Comparison of ENCODE assay signal across 11 cellular contexts in the genomic region with DNA sequence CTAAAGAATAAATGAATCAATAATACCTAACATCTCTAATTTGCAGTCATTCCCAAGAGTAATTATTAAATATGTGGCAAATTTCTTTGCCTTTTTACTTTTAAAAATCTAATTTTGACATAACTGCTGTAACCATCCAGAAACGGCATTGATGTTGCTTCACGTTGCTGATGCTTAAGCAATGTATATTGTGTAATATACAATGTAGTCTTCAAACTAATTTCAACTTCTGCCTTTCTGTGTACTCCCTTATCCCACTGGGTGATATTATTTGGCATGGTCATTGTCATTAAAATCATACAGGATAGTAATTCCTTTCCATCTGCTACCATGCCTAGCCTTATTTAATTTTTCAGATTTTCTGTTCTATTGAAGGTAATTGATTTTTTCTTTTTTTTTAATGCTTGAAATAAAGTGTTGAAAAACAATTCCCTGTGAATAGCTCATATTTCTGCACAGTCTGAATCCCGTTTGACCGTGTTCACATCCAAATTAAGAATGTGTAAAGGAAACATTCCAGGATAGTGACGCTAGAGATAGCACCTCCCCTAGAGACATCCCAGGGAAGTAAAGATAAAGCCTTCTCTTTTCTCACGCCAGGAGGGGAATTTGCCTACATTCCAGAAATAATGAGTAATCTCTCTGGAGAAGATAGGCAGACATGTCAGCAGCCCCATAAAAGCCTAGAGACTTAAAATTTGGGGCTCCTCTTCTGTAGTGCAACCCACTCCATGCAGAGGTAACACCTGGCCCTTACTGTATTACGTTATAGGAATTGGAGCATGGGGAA. TPM values are rescaled to one million over a fixed set of nuclear protein-coding genes. Genes with fewer than 3 reads are reported as not detected.
DNase-seq lines count a peak whose midpoint lies in the region; ATAC-seq, FAIRE-seq and TF ChIP-seq lines count a peak whose summit lies in the region.
"Had no signal": no experiment of that assay in that cellular context is flagged by ENCODE, and none has a peak within 500 bp of the region (broad histone marks: within the 10 kb centered on the region; RNA-seq: fewer than 3 reads in every experiment).

No MANE protein-coding gene starts in this region.

- peaks cover 21% of the 10 kb centered on the region for H3K36me3 Mint-ChIP-seq in activated CD4-positive, alpha-beta T cell treated with anti-CD3 and anti-CD28 coated beads for 36 hours (ENCODE audit: low read depth)

- H3K9me3 ChIP-seq in A549 (no peaks in the 10 kb centered on the region), IMR-90 (ENCODE audit: control insufficient read depth, insufficient read depth, low read length) (no peaks in the 10 kb centered on the region), K562 (replicated peaks; ENCODE audit: control insufficient read depth, insufficient read depth, low read depth, low read length) (no peaks in the 10 kb centered on the region; the same call in 1 of the 2 replicates)
- H3K9me3 ChIP-seq: BE2C, psoas muscle had no signal

- peak overlapping the region; percentile 84 for H3K56ac ChIP-seq in IMR-90 (ENCODE audit: extremely low read depth, insufficient read depth, low read length)

- ATAC-seq in A549 (peak; percentile 87 to 90), IMR-90 (ENCODE audit: low read depth) (peak; percentile 76), K562 (peak; percentile 45), HG03108 (IDR thresholded peaks at IDR 0.05; ENCODE audit: unreplicated experiment) (no peak)
- no peak for ATAC-seq in activated CD4-positive, alpha-beta T cell treated with anti-CD3 and anti-CD28 coated beads for 36 hours

- peak overlapping the region; percentile 51; the same call in 1 of the 2 replicates for H3K9ac ChIP-seq in IMR-90 (ENCODE audit: low read depth, low read length)
- H3K9ac ChIP-seq in K562 (ENCODE audit: insufficient read depth in 1 of 2, low read depth in 2 of 2, low read length in 2 of 2): no peak overlapping the region

- no peak overlapping the region for H2AFZ ChIP-seq in IMR-90 (replicated peaks; ENCODE audit: low read length, poor library complexity)
- H2AFZ ChIP-seq in K562 (ENCODE audit: low read depth, low read length): no peak overlapping the region

- H4K91ac ChIP-seq in IMR-90 (ENCODE audit: insufficient read depth, low read depth, low read length): peak overlapping the region; percentile 94

- peak overlapping the region; percentile 87 for H2BK15ac ChIP-seq in IMR-90 (ENCODE audit: low read depth, low read length)

- peak; percentile 62 to 81; a peak in 2 of 5 replicates for TF ChIP-seq EP300 in A549 (IDR thresholded peaks at IDR 0.05)
- TF ChIP-seq EP300 in K562 (IDR thresholded peaks at IDR 0.05; ENCODE audit: low read length): no peak

- H3K9me3 Mint-ChIP-seq in activated CD4-positive, alpha-beta T cell treated with anti-CD3 and anti-CD28 coated beads for 36 hours (ENCODE audit: low read depth): no peaks in the 10 kb centered on the region

- intact Hi-C loops in IMR-90 (cut with micrococcal nuclease): loop anchor here (1.0 to 2.0 kb wide), 2 partner anchors 8 to 27 kb away; no protein-coding TSS in a partner anchor
- intact Hi-C loops in K562 (cut with micrococcal nuclease): no loop called here
- intact Hi-C loops in activated CD4-positive, alpha-beta T cell treated with anti-CD3 and anti-CD28 coated beads for 36 hours (cut with DNase I, micrococcal nuclease): no loop called here

- H4K5ac ChIP-seq in IMR-90 (ENCODE audit: low read depth, low read length): peak overlapping the region; percentile 98

- H2AK5ac ChIP-seq in IMR-90 (ENCODE audit: low read depth, low read length): peak overlapping the region; percentile 88; the same call in 1 of the 2 replicates

- peak overlapping the region; percentile 97 for H2BK20ac ChIP-seq in IMR-90 (ENCODE audit: low read depth, low read length)

- H3K27me3 Mint-ChIP-seq in activated CD4-positive, alpha-beta T cell treated with anti-CD3 and anti-CD28 coated beads for 36 hours: no peaks in the 10 kb centered on the region

- H3K4me1 Mint-ChIP-seq in activated CD4-positive, alpha-beta T cell treated with anti-CD3 and anti-CD28 coated beads for 36 hours: peaks cover 2% of the 10 kb centered on the region

- H3K4me2 ChIP-seq in A549 (peak overlapping the region; percentile 91), IMR-90 (ENCODE audit: low read depth, low read length) (peak overlapping the region; percentile 71; the same call in 1 of the 2 replicates), K562 (ENCODE audit: insufficient read depth, low read length) (no peak overlapping the region)

- BruUV-seq in IMR-90 (replicated peaks; lab: Mats Ljungman, UMichigan) (no TSS peak), K562 (replicated peaks; lab: Mats Ljungman, UMichigan) (no TSS peak)

- H3K4ac ChIP-seq in IMR-90 (ENCODE audit: low read depth, low read length): peak overlapping the region; percentile 93

- H3K23ac ChIP-seq in IMR-90 (ENCODE audit: low read depth, low read length): peak overlapping the region; percentile 95

- H2BK5ac ChIP-seq in IMR-90 (ENCODE audit: low read depth, low read length, poor library complexity, severe bottlenecking): peak overlapping the region; percentile 99

- peak overlapping the region; percentile 74 to 86 for H4K8ac ChIP-seq in IMR-90 (ENCODE audit: low read depth in 2 of 2, low read length in 2 of 2)

- in situ Hi-C loops in IMR-90 (cut with MboI; ENCODE audit: low sequenced_read_pairs): loop anchor here (25.0 kb wide), 1 partner anchor 678 kb away; a partner anchor contains a TSS
- in situ Hi-C loops in K562 (cut with MboI): no loop called here

- peak; percentile 45 to 88 for DNase-seq in A549 (ENCODE audit: low read depth in 1 of 2, low spot score in 1 of 2)
- DNase-seq in IMR-90: peak; percentile 93
- DNase-seq in K562 (ENCODE audit: extremely low read depth in 1 of 4, low spot score in 3 of 4): no peak
- peak; percentile 83 for DNase-seq in islet precursor cell
- no peak for DNase-seq in activated CD4-positive, alpha-beta T cell treated with anti-CD3 and anti-CD28 coated beads for 36 hours
- no peak for DNase-seq in activated CD8-positive, alpha-beta memory T cell treated with anti-CD3 and anti-CD28 coated beads, Interleukin-2, amount 50 U/mL, for 4 hours
- no peak for DNase-seq in T-helper 1 cell
- DNase-seq: BE2C, NCI-H82, psoas muscle had no signal

- peak overlapping the region; percentile 98 for H3K18ac ChIP-seq in IMR-90 (ENCODE audit: low read depth, low read length)

- H3K9me1 ChIP-seq in IMR-90 (ENCODE audit: insufficient read depth, low read length): 0 out of 2 replicates have a peak, but pooled peaks cover 2% of the 10 kb centered on the region
- H3K9me1 ChIP-seq in K562 (ENCODE audit: control insufficient read depth, insufficient read depth, low read length): no peaks in the 10 kb centered on the region

- H3K36me3 ChIP-seq in IMR-90 (ENCODE audit: control insufficient read depth, insufficient read depth, low read length) (peaks cover 4% of the 10 kb centered on the region), K562 (ENCODE audit: control insufficient read depth, insufficient read depth, low read length) (peaks cover 30% of the 10 kb centered on the region; the same call in 2 of the 3 replicates)

- no peaks in the 10 kb centered on the region for H3K27me3 ChIP-seq in IMR-90 (ENCODE audit: control insufficient read depth, insufficient read depth, low read length)
- H3K27me3 ChIP-seq in K562 (ENCODE audit: control insufficient read depth in 2 of 2, insufficient read depth in 2 of 2, low read length in 2 of 2): peaks cover under 1 to 1% of the 10 kb centered on the region in 2 experiments; a peak in 3 of 5 replicates
- H3K27me3 ChIP-seq: BE2C had no signal

- peak overlapping the region; percentile 0 for H2AK9ac ChIP-seq in IMR-90 (replicated peaks; ENCODE audit: low read depth, low read length, poor library complexity)

- H3K4me3 Mint-ChIP-seq in activated CD4-positive, alpha-beta T cell treated with anti-CD3 and anti-CD28 coated beads for 36 hours: no peak overlapping the region

- peaks cover 6 to 23% of the 10 kb centered on the region in 2 experiments; a peak in 3 of 4 replicates for H3K79me1 ChIP-seq in IMR-90 (ENCODE audit: low read depth in 1 of 2, low read length in 2 of 2)

- no peak for TF ChIP-seq CTCF in A549 (IDR thresholded peaks at IDR 0.05)
- TF ChIP-seq CTCF in IMR-90 (conservative IDR thresholded peaks at IDR 0.05; ENCODE audit: low read depth, low read length): no peak
- TF ChIP-seq CTCF in K562 (IDR thresholded peaks at IDR 0.05 in 2 of 3, conservative IDR thresholded peaks at IDR 0.05 in 1 of 3; ENCODE audit: insufficient read depth in 2 of 3, low read depth in 1 of 3, low read length in 3 of 3): no peak

- H3K27ac ChIP-seq in A549: peak overlapping the region; percentile 93 to 94
- H3K27ac ChIP-seq in IMR-90 (ENCODE audit: insufficient read depth, low read length): peak overlapping the region; percentile 76
- H3K27ac ChIP-seq in K562 (ENCODE audit: extremely low read depth, low read depth, low read length): no peak overlapping the region
- H3K27ac ChIP-seq: psoas muscle had no signal

- TF ChIP-seq POLR2A in A549 (IDR thresholded peaks at IDR 0.05; ENCODE audit: low read length): no peak
- TF ChIP-seq POLR2A in IMR-90 (IDR thresholded peaks at IDR 0.05; ENCODE audit: low read depth, low read length): peak; percentile 40; the same call in 1 of the 2 replicates
- no peak for TF ChIP-seq POLR2A in K562 (conservative IDR thresholded peaks at IDR 0.05)

- FAIRE-seq in A549 (lab: Jason Lieb, UNC) (peak; percentile 94), K562 (lab: Jason Lieb, UNC) (no peak)

- 0 out of 3 replicates have a peak, but pooled peaks cover 2% of the 10 kb centered on the region for H3K79me2 ChIP-seq in K562 (ENCODE audit: control insufficient read depth, insufficient read depth, low read length)

- WGBS in A549 (ENCODE audit: missing lambda C conversion rate): 1% methylated on average over 7 of the region's 7 CpGs
- WGBS in IMR-90 (ENCODE audit: extremely low coverage in 2 of 2, insufficient read length in 1 of 2), 2 experiments: no CpG with 5 or more reads among the region's 7 CpGs
- 43% methylated on average over 7 of the region's 7 CpGs for WGBS in K562 (ENCODE audit: insufficient coverage, low coverage, missing lambda C conversion rate)

- peaks cover 60% of the 10 kb centered on the region for H3K4me1 ChIP-seq in A549
- H3K4me1 ChIP-seq in IMR-90 (ENCODE audit: control insufficient read depth, insufficient read depth, low read length): peaks cover 7% of the 10 kb centered on the region
- no peaks in the 10 kb centered on the region for H3K4me1 ChIP-seq in K562 (replicated peaks in 1 of 2; ENCODE audit: control insufficient read depth in 2 of 2, insufficient read depth in 2 of 2, low read length in 2 of 2)
- H3K4me1 ChIP-seq: BE2C, psoas muscle had no signal

- dilution Hi-C loops in IMR-90 (cut with HindIII; ENCODE audit: low sequenced_read_pairs, unreplicated experiment): no loop called here

- peak overlapping the region; percentile 97 for H2BK120ac ChIP-seq in IMR-90 (ENCODE audit: low read depth, low read length)

- no peak for TF ChIP-seq RAD21 in A549 (conservative IDR thresholded peaks at IDR 0.05 in 1 of 2, IDR thresholded peaks at IDR 0.05 in 1 of 2)
- TF ChIP-seq RAD21 in IMR-90 (IDR thresholded peaks at IDR 0.05; ENCODE audit: low read length): no peak
- TF ChIP-seq RAD21 in K562 (CRISPR knock-in tag; conservative IDR thresholded peaks at IDR 0.05 in 1 of 2, IDR thresholded peaks at IDR 0.05 in 1 of 2): no peak

- H3K4me3 ChIP-seq in A549 (peak overlapping the region; percentile 26; the same call in 1 of the 3 replicates), IMR-90 (ENCODE audit: insufficient read depth, low read depth, low read length) (no peak overlapping the region), K562 (no peak overlapping the region)
- H3K4me3 ChIP-seq: psoas muscle had no signal

- H4K20me1 ChIP-seq in IMR-90 (ENCODE audit: insufficient read depth, low read length): no peaks in the 10 kb centered on the region
- no peaks in the 10 kb centered on the region for H4K20me1 ChIP-seq in K562 (replicated peaks; ENCODE audit: control insufficient read depth, insufficient read depth, low read length)

- H3K14ac ChIP-seq in IMR-90 (replicated peaks; ENCODE audit: low read depth, low read length): peak overlapping the region; percentile 85

- CTCF ChIA-PET in A549 (lab: Yijun Ruan, JAX): no interaction called here
- CTCF ChIA-PET in IMR-90 (lab: Yijun Ruan, JAX): no interaction called here
- CTCF ChIA-PET in K562 (lab: Yijun Ruan, JAX; ENCODE audit: low intra/inter-chr PET ratio): no interaction called here
- CTCF ChIA-PET in activated CD4-positive, alpha-beta T cell treated with anti-CD3 and anti-CD28 coated beads for 36 hours (lab: Charles Lee): interaction anchor here (1.0 kb wide), 1 partner anchor 15 kb away, joined by 3 read pairs; no protein-coding TSS in a partner anchor

- no peak overlapping the region for H3K27ac Mint-ChIP-seq in activated CD4-positive, alpha-beta T cell treated with anti-CD3 and anti-CD28 coated beads for 36 hours

- POLR2A ChIA-PET in A549 (lab: Yijun Ruan, JAX): interaction anchor here (2.3 kb wide), 1 partner anchor 9 kb away, joined by 6 read pairs; a partner anchor contains a TSS
- POLR2A ChIA-PET in IMR-90 (lab: Charles Lee; ENCODE audit: unreplicated experiment): interaction anchor here (0.6 to 1.0 kb wide), 2 partner anchors 9 to 14 kb away, joined by 3 read pairs; a partner anchor contains a TSS
- POLR2A ChIA-PET in K562 (lab: Yijun Ruan, JAX): no interaction called here
- POLR2A ChIA-PET in activated CD4-positive, alpha-beta T cell treated with anti-CD3 and anti-CD28 coated beads for 36 hours (lab: Charles Lee): no interaction called here

RNA-seq across cellular contexts. Expression of a gene that starts 8.6 kb away (rescaled TPM):
- polyA plus RNA-seq in A549 (2011; rRNA removed): 32.7 and 40.8 TPM in 2 replicates
- 18.8 and 21.4 TPM in 2 replicates for polyA plus RNA-seq in A549 (2012; cell fraction: cytosol; rRNA removed)
- 6.7 and 14.4 TPM in 2 replicates for polyA plus RNA-seq in A549 (2012; cell fraction: nucleus; rRNA removed)
- polyA plus RNA-seq in A549 (2017; fragmentation: RNase III; extraction: RNeasy Plus Mini Kit Qiagen cat#74134 plus additional on column Dnase treatment): 40.9 to 41.9 TPM (median 41.6 TPM) in 3 replicates
- 4.5 and 4.8 TPM in 2 replicates for polyA minus RNA-seq in A549 (2011; rRNA and poly(A)+ RNA removed)
- 16.7 and 20.6 TPM in 2 replicates for total RNA-seq in IMR-90 (2012; rRNA removed)
- 17.3 and 18.5 TPM in 2 replicates for polyA plus RNA-seq in IMR-90 (2012; rRNA removed)
- polyA plus RNA-seq in IMR-90 (2012; cell fraction: cytosol; rRNA removed): 14.6 and 28.6 TPM in 2 replicates
- 5.2 and 23.8 TPM in 2 replicates for polyA plus RNA-seq in IMR-90 (2012; cell fraction: nucleus; rRNA removed; ENCODE audit: low replicate concordance)
- total RNA-seq in K562 (2011; cell fraction: chromatin; rRNA removed; ENCODE audit: low replicate concordance): 8.1 and 22.4 TPM in 2 replicates
- 4.8 and 5.4 TPM in 2 replicates for total RNA-seq in K562 (2011; cell fraction: nucleolus; rRNA removed)
- 8.8 and 11.5 TPM in 2 replicates for total RNA-seq in K562 (2011; cell fraction: nucleoplasm; rRNA removed)
- total RNA-seq in K562 (2014; rRNA removed): 17.4 and 21.3 TPM in 2 replicates
- 25.5 and 31.8 TPM in 2 replicates for total RNA-seq in K562 (2014; rRNA removed; fragmentation: Illumina TruSeq; extraction: Trizol)
- 33.4 and 36.3 TPM in 2 replicates for total RNA-seq in K562 (2015; rRNA removed; fragmentation: Illumina TruSeq; extraction: Trizol)
- 23.2 and 25.4 TPM in 2 replicates for total RNA-seq in K562 (2021)
- polyA plus RNA-seq in K562 (2011; rRNA removed): 21.9 and 22.6 TPM in 2 replicates
- polyA plus RNA-seq in K562 (2011; cell fraction: cytosol; rRNA removed): 5.5 and 12.1 TPM in 2 replicates
- 25.6 and 39.2 TPM in 2 replicates for polyA plus RNA-seq in K562 (2011; cell fraction: nucleus; rRNA removed)
- 44.3 and 49.2 TPM in 2 replicates for polyA plus RNA-seq in K562 (2012)
- polyA plus RNA-seq in K562 (2014; fragmentation: Illumina TruSeq; extraction: Trizol): 39.1 and 48.0 TPM in 2 replicates
- polyA plus RNA-seq in K562 (2014; fragmentation: Nextera tagmentation; extraction: Ambion mirVana): 10 to 100 TPM; 23.2 to 27.6 TPM
- 23.3 and 30.3 TPM in 2 replicates for polyA plus RNA-seq in K562 (2014; rRNA removed)
- 12.2 and 17.3 TPM in 2 replicates for polyA minus RNA-seq in K562 (2011; rRNA and poly(A)+ RNA removed)
- 5.6 and 8.2 TPM in 2 replicates for polyA minus RNA-seq in K562 (2011; cell fraction: cytosol; rRNA and poly(A)+ RNA removed)
- 14.4 and 34.0 TPM in 2 replicates for polyA minus RNA-seq in K562 (2011; cell fraction: nucleus; rRNA and poly(A)+ RNA removed)
- 10 to 100 TPM in 1 of 2 experiments, 1 to 10 TPM in 1; 9.8 to 13.3 TPM for total RNA-seq in activated CD4-positive, alpha-beta T cell treated with anti-CD3 and anti-CD28 coated beads for 36 hours

RNA-seq across cellular contexts. Expression of a gene that starts 12.7 kb away (rescaled TPM):
- polyA plus RNA-seq in A549 (2011; rRNA removed) (11.7 and 13.6 TPM in 2 replicates), A549 (2017; fragmentation: RNase III; extraction: RNeasy Plus Mini Kit Qiagen cat#74134 plus additional on column Dnase treatment) (16.0 to 18.3 TPM (median 16.4 TPM) in 3 replicates), IMR-90 (2012; rRNA removed) (11.1 and 11.9 TPM in 2 replicates), K562 (2011; rRNA removed) (0.07 TPM in 2 replicates), K562 (2014; fragmentation: Illumina TruSeq; extraction: Trizol) (not detected in 2 replicates), K562 (2014; fragmentation: Nextera tagmentation; extraction: Ambion mirVana) (under 1 TPM; 0.04 to 0.38 TPM), K562 (2014; rRNA removed) (not detected in 2 replicates)
- 9.0 and 11.6 TPM in 2 replicates for polyA plus RNA-seq in A549 (2012; cell fraction: cytosol; rRNA removed)
- 7.1 and 9.3 TPM in 2 replicates for polyA plus RNA-seq in A549 (2012; cell fraction: nucleus; rRNA removed)
- polyA minus RNA-seq in A549 (2011; rRNA and poly(A)+ RNA removed): 2.8 and 3.9 TPM in 2 replicates
- total RNA-seq in IMR-90 (2012; rRNA removed) (5.3 and 6.6 TPM in 2 replicates), K562 (2014; rRNA removed) (not detected in 2 replicates), K562 (2014; rRNA removed; fragmentation: Illumina TruSeq; extraction: Trizol) (not detected in 2 replicates), K562 (2015; rRNA removed; fragmentation: Illumina TruSeq; extraction: Trizol) (not detected in 2 replicates), K562 (2021) (not detected in 2 replicates)
- polyA plus RNA-seq in IMR-90 (2012; cell fraction: cytosol; rRNA removed): 10.6 and 10.7 TPM in 2 replicates
- 2.2 and 4.7 TPM in 2 replicates for polyA plus RNA-seq in IMR-90 (2012; cell fraction: nucleus; rRNA removed; ENCODE audit: low replicate concordance)
- total RNA-seq in K562 (2011; cell fraction: chromatin; rRNA removed; ENCODE audit: low replicate concordance): not detected in 2 replicates
- not detected in 2 replicates for total RNA-seq in K562 (2011; cell fraction: nucleolus; rRNA removed)
- total RNA-seq in K562 (2011; cell fraction: nucleoplasm; rRNA removed): not detected in 2 replicates
- polyA plus RNA-seq in K562 (2011; cell fraction: cytosol; rRNA removed): 0.04 TPM in 1 of 2 replicates, not detected in the other
- 0.20 TPM in 1 of 2 replicates, not detected in the other for polyA plus RNA-seq in K562 (2011; cell fraction: nucleus; rRNA removed)
- 0.12 and 0.42 TPM in 2 replicates for polyA plus RNA-seq in K562 (2012)
- 0.39 TPM in 1 of 2 replicates, not detected in the other for polyA minus RNA-seq in K562 (2011; rRNA and poly(A)+ RNA removed)
- not detected in 2 replicates for polyA minus RNA-seq in K562 (2011; cell fraction: cytosol; rRNA and poly(A)+ RNA removed)
- polyA minus RNA-seq in K562 (2011; cell fraction: nucleus; rRNA and poly(A)+ RNA removed): not detected in 2 replicates
- under 1 TPM; 0.47 to 0.66 TPM for total RNA-seq in activated CD4-positive, alpha-beta T cell treated with anti-CD3 and anti-CD28 coated beads for 36 hours

RNA-seq across cellular contexts. Expression of a gene that starts 35.1 kb away (rescaled TPM):
- polyA plus RNA-seq in A549 (2011; rRNA removed) (33.0 and 45.4 TPM in 2 replicates), A549 (2017; fragmentation: RNase III; extraction: RNeasy Plus Mini Kit Qiagen cat#74134 plus additional on column Dnase treatment) (44.2 to 46.7 TPM (median 44.2 TPM) in 3 replicates), IMR-90 (2012; rRNA removed) (18.6 and 20.3 TPM in 2 replicates), K562 (2011; rRNA removed) (24.3 and 26.5 TPM in 2 replicates), K562 (2014; fragmentation: Illumina TruSeq; extraction: Trizol) (13.2 and 15.9 TPM in 2 replicates), K562 (2014; fragmentation: Nextera tagmentation; extraction: Ambion mirVana) (10 to 100 TPM in 1 of 2 experiments, 1 to 10 TPM in 1; 6.0 to 10.8 TPM), K562 (2014; rRNA removed) (15.5 and 28.9 TPM in 2 replicates)
- 13.0 and 14.3 TPM in 2 replicates for polyA plus RNA-seq in A549 (2012; cell fraction: cytosol; rRNA removed)
- 6.4 and 10.1 TPM in 2 replicates for polyA plus RNA-seq in A549 (2012; cell fraction: nucleus; rRNA removed)
- 31.1 and 35.3 TPM in 2 replicates for polyA minus RNA-seq in A549 (2011; rRNA and poly(A)+ RNA removed)
- total RNA-seq in IMR-90 (2012; rRNA removed) (62.6 and 91.9 TPM in 2 replicates), K562 (2014; rRNA removed) (32.1 and 37.9 TPM in 2 replicates), K562 (2014; rRNA removed; fragmentation: Illumina TruSeq; extraction: Trizol) (25.3 and 27.9 TPM in 2 replicates), K562 (2015; rRNA removed; fragmentation: Illumina TruSeq; extraction: Trizol) (29.0 and 35.2 TPM in 2 replicates), K562 (2021) (22.1 and 23.5 TPM in 2 replicates)
- 4.1 and 4.9 TPM in 2 replicates for polyA plus RNA-seq in IMR-90 (2012; cell fraction: cytosol; rRNA removed)
- 2.4 and 21.9 TPM in 2 replicates for polyA plus RNA-seq in IMR-90 (2012; cell fraction: nucleus; rRNA removed; ENCODE audit: low replicate concordance)
- 35.4 and 67.8 TPM in 2 replicates for total RNA-seq in K562 (2011; cell fraction: chromatin; rRNA removed; ENCODE audit: low replicate concordance)
- total RNA-seq in K562 (2011; cell fraction: nucleolus; rRNA removed): 35.7 and 50.1 TPM in 2 replicates
- total RNA-seq in K562 (2011; cell fraction: nucleoplasm; rRNA removed): 48.0 and 50.8 TPM in 2 replicates
- 10.0 and 12.9 TPM in 2 replicates for polyA plus RNA-seq in K562 (2011; cell fraction: cytosol; rRNA removed)
- 25.4 and 27.0 TPM in 2 replicates for polyA plus RNA-seq in K562 (2011; cell fraction: nucleus; rRNA removed)
- 16.8 and 33.6 TPM in 2 replicates for polyA plus RNA-seq in K562 (2012)
- 37.8 and 49.9 TPM in 2 replicates for polyA minus RNA-seq in K562 (2011; rRNA and poly(A)+ RNA removed)
- 11.3 and 16.2 TPM in 2 replicates for polyA minus RNA-seq in K562 (2011; cell fraction: cytosol; rRNA and poly(A)+ RNA removed)
- polyA minus RNA-seq in K562 (2011; cell fraction: nucleus; rRNA and poly(A)+ RNA removed): 46.7 and 68.4 TPM in 2 replicates
- total RNA-seq in activated CD4-positive, alpha-beta T cell treated with anti-CD3 and anti-CD28 coated beads for 36 hours: 10 to 100 TPM; 20.1 to 29.1 TPM

Comparison
In these comparisons a context has a peak if more than half of its experiments do, and no peak if none do; other contexts are left out.
1. ATAC-seq: peak in A549 (2 of 2), IMR-90 (single experiment) and K562 (single experiment); none in HG03108 (single experiment) and activated CD4-positive, alpha-beta T cell treated with anti-CD3 and anti-CD28 coated beads for 36 hours (single experiment).
2. DNase-seq: peak in A549 (2 of 2), IMR-90 (single experiment) and islet precursor cell (single experiment); none in K562 (0 of 4), activated CD4-positive, alpha-beta T cell treated with anti-CD3 and anti-CD28 coated beads for 36 hours (single experiment), activated CD8-positive, alpha-beta memory T cell treated with anti-CD3 and anti-CD28 coated beads, Interleukin-2, amount 50 U/mL, for 4 hours (single experiment) and T-helper 1 cell (0 of 5).
3. POLR2A ChIA-PET loops: an anchor here in A549 (2.3 kb wide) and IMR-90 (0.6 to 1.0 kb wide); none called in K562 and activated CD4-positive, alpha-beta T cell treated with anti-CD3 and anti-CD28 coated beads for 36 hours.